ENCODE assay signal across 13 cellular contexts in the genomic region with DNA sequence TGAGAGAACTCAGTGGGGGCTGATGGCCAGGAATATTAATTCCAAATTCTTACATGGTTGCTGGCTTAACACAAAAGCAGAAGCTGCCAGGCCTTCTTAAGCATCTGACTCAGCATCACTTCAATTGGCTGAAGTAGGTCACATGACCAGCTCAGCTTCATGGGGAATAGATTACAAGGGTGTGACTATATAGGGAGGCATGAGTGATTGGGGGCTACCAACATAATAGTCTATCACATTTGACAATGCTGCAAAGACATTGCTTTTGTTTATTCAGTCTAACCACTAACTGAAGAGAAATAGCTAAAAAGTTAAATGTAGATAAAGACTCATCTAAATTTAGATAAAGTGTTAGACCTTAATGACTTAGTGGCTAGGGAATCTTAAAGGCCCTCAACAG.
A peak's percentile ranks its signal among the peaks of the same experiment; 100 is the strongest.
DNase-seq lines count a peak whose midpoint lies in the region; ATAC-seq and TF ChIP-seq lines count a peak whose summit lies in the region.
"Had no signal": no experiment of that assay in that cellular context is flagged by ENCODE, and none has a peak within 500 bp of the region (broad histone marks: within the 10 kb centered on the region; RNA-seq: fewer than 3 reads in every experiment).

No MANE protein-coding gene starts in this region.

- H3K4me3 ChIP-seq in Jurkat, Clone E6-1 (ENCODE audit: low read length), result no peak overlapping the region
- H3K4me3 ChIP-seq in ascending aorta (no peak overlapping the region), upper lobe of right lung (no peak overlapping the region)
- H3K4me3 ChIP-seq: lung had no signal

- H3K9me3 ChIP-seq in ascending aorta (no peaks in the 10 kb centered on the region), upper lobe of right lung (no peaks in the 10 kb centered on the region)

- H3K36me3 ChIP-seq in ascending aorta (no peaks in the 10 kb centered on the region), upper lobe of right lung (no peaks in the 10 kb centered on the region)

- DNase-seq in Daoy (ENCODE audit: low read depth), result peak; percentile 68
- peak; percentile 15 for DNase-seq in Jurkat, Clone E6-1 (ENCODE audit: low read depth, low spot score)
- DNase-seq in ascending aorta (ENCODE audit: low spot score in 2 of 2), result no peak
- DNase-seq in iris pigment epithelial cell (ENCODE audit: low read depth), result peak; percentile 78
- no peak for DNase-seq in central memory CD4-positive, alpha-beta T cell
- no peak for DNase-seq in NCI-H146 treated with DMSO at 0.1 percent for 48 hours (lab: John Stamatoyannopoulos, UW; ENCODE audit: unreplicated experiment)
- DNase-seq in upper lobe of right lung, result no peak
- DNase-seq: activated T-cell treated with anti-CD3 and anti-CD28 coated beads, Interleukin-2, amount 50 U/mL, for 48 hours; NCI-H2081 treated with DMSO at 0.1 percent for 48 hours; stimulated activated CD4-positive, alpha-beta T cell treated with anti-CD3 and anti-CD28 coated beads, Interleukin-15, amount 100 ng/mL, for 24 hours; T-helper 1 cell had no signal

- no peaks in the 10 kb centered on the region for H3K27me3 ChIP-seq in ascending aorta
- H3K27me3 ChIP-seq in upper lobe of right lung, result no peaks in the 10 kb centered on the region

- TF ChIP-seq CTCF in ascending aorta (IDR thresholded peaks at IDR 0.05) (no peak), upper lobe of right lung (IDR thresholded peaks at IDR 0.05) (no peak)

- intact Hi-C loops in ascending aorta (cut with DNase I), result no loop called here
- intact Hi-C loops in upper lobe of right lung (cut with DNase I), result no loop called here

- peaks cover 10 to 22% of the 10 kb centered on the region in 2 donors for H3K4me1 ChIP-seq in ascending aorta
- no peaks in the 10 kb centered on the region for H3K4me1 ChIP-seq in upper lobe of right lung

- H3K27ac ChIP-seq in ascending aorta, result peak overlapping the region; percentile 34 to 57
- no peak overlapping the region for H3K27ac ChIP-seq in upper lobe of right lung

- ATAC-seq in upper lobe of right lung (no peak), HG03442 (IDR thresholded peaks at IDR 0.05; ENCODE audit: unreplicated experiment) (no peak)

Comparison
In these comparisons a context has a peak if more than half of its experiments do, and no peak if none do; other contexts are left out.
1. DNase-seq: peak in Daoy (single experiment), Jurkat, Clone E6-1 (single experiment) and iris pigment epithelial cell (single experiment); none in ascending aorta (0 of 2), central memory CD4-positive, alpha-beta T cell (single experiment), NCI-H146 treated with DMSO at 0.1 percent for 48 hours (single experiment) and upper lobe of right lung (single experiment).